Comparison of ENCODE assay signal across 23 cellular contexts in the genomic region with DNA sequence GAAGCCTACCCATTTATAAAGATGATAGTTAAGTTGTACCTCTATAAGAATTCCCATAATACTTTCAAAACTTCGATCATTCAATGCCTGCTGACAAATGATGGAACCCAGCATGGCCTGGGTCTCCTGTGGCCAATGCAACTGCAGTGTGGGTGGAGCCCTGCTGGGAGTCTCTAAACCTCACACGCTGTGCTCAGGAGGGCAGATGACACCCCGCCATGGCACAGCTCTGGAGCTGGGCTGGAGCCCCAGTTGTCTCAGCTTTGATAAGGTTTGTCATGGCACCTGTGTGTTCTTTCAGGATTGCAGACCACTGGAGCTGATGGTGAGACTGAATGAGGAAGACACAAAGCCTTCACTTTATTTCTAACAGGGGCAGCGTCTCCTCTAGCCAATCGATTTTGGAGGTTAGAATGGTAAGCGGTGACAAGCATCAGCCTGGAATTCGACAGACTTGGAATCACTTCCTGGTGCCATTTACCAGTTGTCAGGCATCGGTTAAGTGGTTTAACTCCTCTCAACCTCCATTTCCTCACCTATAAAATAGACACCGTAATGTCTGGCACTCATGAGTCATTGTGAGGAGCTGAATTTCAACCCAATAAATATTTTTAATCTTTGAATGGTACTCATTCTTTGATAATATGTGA.
DNase-seq lines count a peak whose midpoint lies in the region; ATAC-seq and TF ChIP-seq lines count a peak whose summit lies in the region.
"Had no signal": no experiment of that assay in that cellular context is flagged by ENCODE, and none has a peak within 500 bp of the region (broad histone marks: within the 10 kb centered on the region; RNA-seq: fewer than 3 reads in every experiment).

No MANE protein-coding gene starts in this region.

- DNase-seq in Daoy (ENCODE audit: low read depth) (peak; percentile 36), islet precursor cell (peak; percentile 66), smooth muscle cell (lab: John Stamatoyannopoulos, UW; ENCODE audit: unreplicated experiment) (no peak), anterior cingulate cortex (lab: John Stamatoyannopoulos, UW) (no peak)
- no peak for DNase-seq in activated naive CD8-positive, alpha-beta T cell treated with anti-CD3 and anti-CD28 coated beads, Interleukin-2, amount 50 U/mL, for 24 hours
- DNase-seq: C1 segment of cervical spinal cord; Caco-2; CD4-positive, alpha-beta memory T cell; DMS 273 treated with DMSO at 0.1 percent for 48 hours; DND-41; GOT3; HCEC 1CT; NCI-H1048; NCI-H1417 treated with DMSO at 0.1 percent for 48 hours; NCI-H1694 treated with DMSO at 0.1 percent for 48 hours; NCI-H2081; NCI-H524; NCI-H774; SJCRH30 had no signal

- no peak for ATAC-seq in activated naive CD8-positive, alpha-beta T cell treated with anti-CD3 and anti-CD28 coated beads, Interleukin-2, amount 50 U/mL, for 24 hours
- ATAC-seq in GM21390 (IDR thresholded peaks at IDR 0.05; ENCODE audit: unreplicated experiment), result no peak
- ATAC-seq: Right ventricle myocardium inferior, SK-N-SH treated with all-trans-retinoic acid at 6 μM for 48 hours had no signal

- no peak overlapping the region for H3K27ac Mint-ChIP-seq in activated naive CD8-positive, alpha-beta T cell treated with anti-CD3 and anti-CD28 coated beads, Interleukin-2, amount 50 U/mL, for 24 hours
- H3K27ac Mint-ChIP-seq: CD4-positive, alpha-beta memory T cell had no signal

- H3K4me3 ChIP-seq in HUES6 (ENCODE audit: low read depth, low read length) (no peak overlapping the region), smooth muscle cell (no peak overlapping the region)
- H3K4me3 ChIP-seq: SJCRH30 had no signal

- no peak overlapping the region for H2AFZ ChIP-seq in smooth muscle cell (ENCODE audit: low read depth)

- no peaks in the 10 kb centered on the region for H3K27me3 Mint-ChIP-seq in activated naive CD8-positive, alpha-beta T cell treated with anti-CD3 and anti-CD28 coated beads, Interleukin-2, amount 50 U/mL, for 24 hours

- H3K9ac ChIP-seq in HUES6 (ENCODE audit: low read length), result no peak overlapping the region
- H3K9ac ChIP-seq in smooth muscle cell (ENCODE audit: low read depth), result no peak overlapping the region

- H3K9me3 ChIP-seq in HUES6 (ENCODE audit: control insufficient read depth, insufficient read depth, low read depth, low read length) (peaks cover 34% of the 10 kb centered on the region), smooth muscle cell (replicated peaks; ENCODE audit: low read depth) (no peaks in the 10 kb centered on the region)
- H3K9me3 ChIP-seq: Caco-2, SJCRH30 had no signal

- TF ChIP-seq CTCF in smooth muscle cell (IDR thresholded peaks at IDR 0.05; ENCODE audit: borderline replicate concordance, insufficient read depth, poor library complexity, severe bottlenecking), result no peak

- no peaks in the 10 kb centered on the region for H3K36me3 Mint-ChIP-seq in activated naive CD8-positive, alpha-beta T cell treated with anti-CD3 and anti-CD28 coated beads, Interleukin-2, amount 50 U/mL, for 24 hours (ENCODE audit: low read depth)
- H3K36me3 Mint-ChIP-seq: CD4-positive, alpha-beta memory T cell had no signal

- H3K4me3 Mint-ChIP-seq in activated naive CD8-positive, alpha-beta T cell treated with anti-CD3 and anti-CD28 coated beads, Interleukin-2, amount 50 U/mL, for 24 hours, result no peak overlapping the region
- H3K4me3 Mint-ChIP-seq: CD4-positive, alpha-beta memory T cell had no signal

- H3F3A ChIP-seq in smooth muscle cell (ENCODE audit: low read depth), result no peaks in the 10 kb centered on the region

- H3K27me3 ChIP-seq in HUES6 (ENCODE audit: control insufficient read depth, insufficient read depth, low read length) (no peaks in the 10 kb centered on the region), smooth muscle cell (ENCODE audit: low read depth) (no peaks in the 10 kb centered on the region)
- H3K27me3 ChIP-seq: SJCRH30 had no signal

- H3K79me2 ChIP-seq in smooth muscle cell (ENCODE audit: low read depth), result no peaks in the 10 kb centered on the region

- H4K20me1 ChIP-seq in smooth muscle cell (ENCODE audit: low read depth), result no peaks in the 10 kb centered on the region

- no peaks in the 10 kb centered on the region for H3K4me1 Mint-ChIP-seq in activated naive CD8-positive, alpha-beta T cell treated with anti-CD3 and anti-CD28 coated beads, Interleukin-2, amount 50 U/mL, for 24 hours
- H3K4me1 Mint-ChIP-seq: CD4-positive, alpha-beta memory T cell had no signal

- no peak overlapping the region for H3K4me2 ChIP-seq in smooth muscle cell

- peaks cover 15% of the 10 kb centered on the region for H3K4me1 ChIP-seq in HUES6 (ENCODE audit: control insufficient read depth, insufficient read depth, low read length)
- H3K4me1 ChIP-seq in smooth muscle cell (ENCODE audit: low read depth), result no peaks in the 10 kb centered on the region
- H3K4me1 ChIP-seq: Caco-2, SJCRH30 had no signal

- H3K27ac ChIP-seq in HUES6 (ENCODE audit: low read depth, low read length) (peak overlapping the region; percentile 51; the same call in 1 of the 2 replicates), smooth muscle cell (ENCODE audit: low read depth) (peak overlapping the region; percentile 34)
- H3K27ac ChIP-seq: SJCRH30 had no signal

- WGBS in smooth muscle cell (ENCODE audit: low lambda C conversion rate), result 60% methylated on average over 9 of the region's 9 CpGs

- no peaks in the 10 kb centered on the region for H3K36me3 ChIP-seq in HUES6 (ENCODE audit: control insufficient read depth, insufficient read depth, low read length)
- H3K36me3 ChIP-seq in smooth muscle cell (ENCODE audit: low read depth), result no peaks in the 10 kb centered on the region
- H3K36me3 ChIP-seq: SJCRH30 had no signal

- H3K9me3 Mint-ChIP-seq in activated naive CD8-positive, alpha-beta T cell treated with anti-CD3 and anti-CD28 coated beads, Interleukin-2, amount 50 U/mL, for 24 hours, result peaks cover 14% of the 10 kb centered on the region

Comparison
In these comparisons a context has a peak if more than half of its experiments do, and no peak if none do; other contexts are left out.
1. DNase-seq: peak in Daoy (single experiment) and islet precursor cell (single experiment); none in smooth muscle cell (single experiment), activated naive CD8-positive, alpha-beta T cell treated with anti-CD3 and anti-CD28 coated beads, Interleukin-2, amount 50 U/mL, for 24 hours (single experiment) and anterior cingulate cortex (0 of 58).